ENCODE assay signal across 1 cellular context in the genomic region with DNA sequence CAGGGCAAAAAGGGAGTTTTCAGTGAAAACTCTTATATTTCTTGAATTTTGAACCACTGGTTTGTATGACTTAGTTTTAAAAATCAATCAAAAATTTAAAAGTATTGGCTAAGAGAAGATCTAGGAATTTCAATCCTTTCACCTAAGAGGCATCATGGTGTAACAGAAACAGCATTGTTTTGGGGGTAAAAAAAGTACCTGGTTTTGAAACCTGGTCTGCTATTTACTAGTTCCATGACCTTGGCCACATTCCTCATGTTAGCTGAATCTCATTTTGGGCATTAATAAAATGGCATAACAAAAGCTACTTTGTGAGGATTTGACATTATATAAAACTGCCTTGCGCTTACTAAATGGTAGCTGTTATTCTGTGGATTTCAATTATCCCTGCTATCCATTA.
TF ChIP-seq lines count a peak whose summit lies in the region.

No MANE protein-coding gene starts in this region.

TF ChIP-seq in HepG2, 621 proteins besides CTCF, POLR2A, EP300 and RAD21 (continued from another document):
- TF ChIP-seq KIAA2018 (CRISPR knock-in tag; IDR thresholded peaks at IDR 0.05; ENCODE audit: borderline replicate concordance) (no peak), NFIC (IDR thresholded peaks at IDR 0.05; ENCODE audit: low read length) (peak; percentile 27; the same call in 1 of the 2 replicates), GATAD2A (CRISPR knock-in tag; IDR thresholded peaks at IDR 0.05) (peak; percentile 37; the same call in 1 of the 2 replicates), TSC22D2 (CRISPR knock-in tag; IDR thresholded peaks at IDR 0.05; ENCODE audit: borderline replicate concordance) (no peak), SOX6 (IDR thresholded peaks at IDR 0.05) (no peak), SOX6 (CRISPR knock-in tag; IDR thresholded peaks at IDR 0.05) (peak; percentile 26; the same call in 1 of the 2 replicates), NONO (IDR thresholded peaks at IDR 0.05) (no peak), NONO (CRISPR knock-in tag; conservative IDR thresholded peaks at IDR 0.05) (no peak), BORCS8-MEF2B (CRISPR knock-in tag; IDR thresholded peaks at IDR 0.05) (no peak), HMG20A (CRISPR knock-in tag; IDR thresholded peaks at IDR 0.05; ENCODE audit: borderline replicate concordance) (0 out of 2 replicates have a peak, but pooled peaks have one; percentile 25), KDM5A (IDR thresholded peaks at IDR 0.05; ENCODE audit: borderline replicate concordance, low read length) (no peak), HNF4A (CRISPR knock-in tag; IDR thresholded peaks at IDR 0.05) (peak; percentile 20; the same call in 1 of the 2 replicates), ZNF513 (CRISPR knock-in tag; conservative IDR thresholded peaks at IDR 0.05) (no peak), RARA (CRISPR knock-in tag; IDR thresholded peaks at IDR 0.05) (peak; percentile 28; the same call in 1 of the 2 replicates), PAXIP1 (CRISPR knock-in tag; conservative IDR thresholded peaks at IDR 0.05) (peak; percentile 51; the same call in 1 of the 2 replicates), ZNF18 (CRISPR knock-in tag; IDR thresholded peaks at IDR 0.05; ENCODE audit: insufficient replicate concordance) (no peak), RFXANK (CRISPR knock-in tag; IDR thresholded peaks at IDR 0.05) (no peak), MXI1 (IDR thresholded peaks at IDR 0.05; ENCODE audit: borderline replicate concordance, low read depth, low read length) (no peak), SATB2 (CRISPR knock-in tag; IDR thresholded peaks at IDR 0.05) (no peak), FOXP1 (IDR thresholded peaks at IDR 0.05) (no peak), FOXP1 (CRISPR knock-in tag; IDR thresholded peaks at IDR 0.05) (peak; percentile 15; the same call in 1 of the 2 replicates)
